ENCODE assay signal across 13 cellular contexts in the genomic region with DNA sequence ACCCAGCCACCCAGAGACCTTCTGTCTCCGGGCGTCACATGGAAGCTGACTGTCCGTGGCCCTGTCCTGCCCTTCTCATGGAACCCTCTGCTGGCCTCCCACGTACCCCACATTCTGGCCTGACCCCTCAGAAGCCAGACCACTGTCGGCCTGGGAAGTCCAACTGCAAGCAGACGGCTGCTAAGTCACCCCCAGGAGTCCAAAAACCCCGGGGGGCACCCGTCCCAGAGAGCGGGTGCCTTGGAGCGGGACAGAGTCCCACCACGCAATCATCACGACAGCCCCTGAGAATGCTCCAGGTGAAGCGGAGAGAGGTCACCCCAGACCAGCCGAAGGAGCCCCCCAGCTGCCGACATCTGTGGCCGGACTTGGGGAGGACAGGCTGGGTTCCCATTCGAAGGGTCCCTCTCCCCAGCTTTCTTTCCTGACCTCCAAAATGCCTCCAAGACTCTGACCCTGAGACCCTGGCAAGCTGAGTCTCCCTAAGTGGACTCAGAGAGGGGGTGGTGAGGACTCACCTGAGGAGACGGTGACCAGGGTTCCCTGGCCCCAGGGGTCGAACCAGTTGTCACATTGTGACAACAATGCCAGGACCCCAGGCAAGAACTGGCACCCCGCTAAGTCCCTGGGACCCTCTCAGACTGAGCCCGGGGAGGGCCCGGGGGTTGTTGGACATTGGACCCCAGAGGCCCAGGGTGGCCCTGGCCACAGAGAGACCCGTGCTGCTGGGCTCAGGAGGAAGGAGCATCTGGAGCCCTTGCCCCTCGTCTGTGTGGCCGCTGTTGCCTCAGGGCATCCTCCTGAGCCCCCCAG.
DNase-seq lines count a peak whose midpoint lies in the region; ATAC-seq and TF ChIP-seq lines count a peak whose summit lies in the region.
"Had no signal": no experiment of that assay in that cellular context is flagged by ENCODE, and none has a peak within 500 bp of the region (broad histone marks: within the 10 kb centered on the region; RNA-seq: fewer than 3 reads in every experiment).

No MANE protein-coding gene starts in this region.

- no peak for TF ChIP-seq POLR2A in uterus (IDR thresholded peaks at IDR 0.05)

- peaks cover 2% of the 10 kb centered on the region for H3K27me3 Mint-ChIP-seq in activated CD4-positive, alpha-beta memory T cell treated with anti-CD3 and anti-CD28 coated beads, Interleukin-2, amount 10 ng/mL, durations not matched to agents 7 days and 5 days
- H3K27me3 Mint-ChIP-seq in mesothelial cell of epicardium (ENCODE audit: low read depth), result no peaks in the 10 kb centered on the region

- H3K27ac ChIP-seq in right cardiac atrium (ENCODE audit: low read length) (no peak overlapping the region), uterus (no peak overlapping the region)
- H3K27ac ChIP-seq: epithelial cell of prostate, suprapubic skin had no signal

- peaks cover 44% of the 10 kb centered on the region for H3K4me1 Mint-ChIP-seq in activated CD4-positive, alpha-beta memory T cell treated with anti-CD3 and anti-CD28 coated beads, Interleukin-2, amount 10 ng/mL, durations not matched to agents 7 days and 5 days
- H3K4me1 Mint-ChIP-seq in mesothelial cell of epicardium, result no peaks in the 10 kb centered on the region
- H3K4me1 Mint-ChIP-seq: nephron had no signal

- peaks cover 5% of the 10 kb centered on the region for H3K36me3 Mint-ChIP-seq in activated CD4-positive, alpha-beta memory T cell treated with anti-CD3 and anti-CD28 coated beads, Interleukin-2, amount 10 ng/mL, durations not matched to agents 7 days and 5 days (ENCODE audit: low read depth)
- peaks cover 1% of the 10 kb centered on the region for H3K36me3 Mint-ChIP-seq in mesothelial cell of epicardium

- DNase-seq in Right ventricle myocardium inferior (ENCODE audit: missing footprints) (peak; percentile 37), right cardiac atrium (no peak), mesothelial cell of epicardium (ENCODE audit: low spot score in 2 of 2, unreplicated experiment in 2 of 2) (peak; percentile 5 to 27), uterus (peak; percentile 5 to 6), HUDEP-2 (lab: John Stamatoyannopoulos, UW; ENCODE audit: unreplicated experiment in 76 of 76) (no peak)
- DNase-seq in activated CD4-positive, alpha-beta memory T cell treated with anti-CD3 and anti-CD28 coated beads, Interleukin-2, amount 10 ng/mL, durations not matched to agents 7 days and 5 days, result peak; percentile 15
- DNase-seq: NCI-H2081 treated with DMSO at 0.1 percent for 48 hours, RPMI8226 had no signal

- no peaks in the 10 kb centered on the region for H3K36me3 ChIP-seq in uterus
- H3K36me3 ChIP-seq: suprapubic skin had no signal

- no peaks in the 10 kb centered on the region for H3K9me3 Mint-ChIP-seq in activated CD4-positive, alpha-beta memory T cell treated with anti-CD3 and anti-CD28 coated beads, Interleukin-2, amount 10 ng/mL, durations not matched to agents 7 days and 5 days
- peaks cover 28% of the 10 kb centered on the region for H3K9me3 Mint-ChIP-seq in mesothelial cell of epicardium

- H3K4me3 ChIP-seq in right cardiac atrium (ENCODE audit: low read length), result no peak overlapping the region
- H3K4me3 ChIP-seq in uterus, result no peak overlapping the region
- H3K4me3 ChIP-seq: suprapubic skin had no signal

- H3K9me3 ChIP-seq in right cardiac atrium (ENCODE audit: control insufficient read depth, low read length) (no peaks in the 10 kb centered on the region), uterus (no peaks in the 10 kb centered on the region)

- TF ChIP-seq CTCF in mesothelial cell of epicardium (IDR thresholded peaks at IDR 0.05; ENCODE audit: unreplicated experiment), result no peak
- TF ChIP-seq CTCF in uterus (IDR thresholded peaks at IDR 0.05), result no peak

- H3K27me3 ChIP-seq in right cardiac atrium (ENCODE audit: control insufficient read depth, insufficient read depth) (no peaks in the 10 kb centered on the region), uterus (no peaks in the 10 kb centered on the region)

- WGBS in right cardiac atrium, result 76% methylated on average over 25 of the region's 25 CpGs

- no peaks in the 10 kb centered on the region for H3K4me1 ChIP-seq in right cardiac atrium (ENCODE audit: control insufficient read depth, insufficient read depth, low read length)
- no peaks in the 10 kb centered on the region for H3K4me1 ChIP-seq in uterus
- H3K4me1 ChIP-seq: suprapubic skin had no signal

- H3K27ac Mint-ChIP-seq in activated CD4-positive, alpha-beta memory T cell treated with anti-CD3 and anti-CD28 coated beads, Interleukin-2, amount 10 ng/mL, durations not matched to agents 7 days and 5 days, result peak overlapping the region; percentile 98
- H3K27ac Mint-ChIP-seq in mesothelial cell of epicardium, result no peak overlapping the region
- H3K27ac Mint-ChIP-seq: nephron had no signal

- CTCF ChIA-PET in activated CD4-positive, alpha-beta memory T cell treated with anti-CD3 and anti-CD28 coated beads, Interleukin-2, amount 10 ng/mL, durations not matched to agents 7 days and 5 days (lab: Charles Lee), result no interaction called here

- intact Hi-C loops in Right ventricle myocardium inferior (cut with DNase I), result no loop called here
- intact Hi-C loops in right cardiac atrium (cut with DNase I), result no loop called here
- intact Hi-C loops in uterus (cut with DNase I; ENCODE audit: low total_unique reads), result no loop called here

- ATAC-seq in Right ventricle myocardium inferior (no peak), right cardiac atrium (no peak), GM18520 (IDR thresholded peaks at IDR 0.05; ENCODE audit: unreplicated experiment) (no peak), HG03108 (IDR thresholded peaks at IDR 0.05; ENCODE audit: unreplicated experiment) (no peak)

- no peak overlapping the region for H3K4me3 Mint-ChIP-seq in activated CD4-positive, alpha-beta memory T cell treated with anti-CD3 and anti-CD28 coated beads, Interleukin-2, amount 10 ng/mL, durations not matched to agents 7 days and 5 days
- H3K4me3 Mint-ChIP-seq in mesothelial cell of epicardium, result no peak overlapping the region
- H3K4me3 Mint-ChIP-seq: nephron had no signal

- POLR2A ChIA-PET in activated CD4-positive, alpha-beta memory T cell treated with anti-CD3 and anti-CD28 coated beads, Interleukin-2, amount 10 ng/mL, durations not matched to agents 7 days and 5 days (lab: Charles Lee), result no interaction called here

Comparison
In these comparisons a context has a peak if more than half of its experiments do, and no peak if none do; other contexts are left out.
1. DNase-seq: peak in Right ventricle myocardium inferior (single experiment), activated CD4-positive, alpha-beta memory T cell treated with anti-CD3 and anti-CD28 coated beads, Interleukin-2, amount 10 ng/mL, durations not matched to agents 7 days and 5 days (single experiment), mesothelial cell of epicardium (2 of 2) and uterus (2 of 2); none in right cardiac atrium (0 of 3) and HUDEP-2 (0 of 76).